ENCODE assay signal across 17 cellular contexts in the genomic region with DNA sequence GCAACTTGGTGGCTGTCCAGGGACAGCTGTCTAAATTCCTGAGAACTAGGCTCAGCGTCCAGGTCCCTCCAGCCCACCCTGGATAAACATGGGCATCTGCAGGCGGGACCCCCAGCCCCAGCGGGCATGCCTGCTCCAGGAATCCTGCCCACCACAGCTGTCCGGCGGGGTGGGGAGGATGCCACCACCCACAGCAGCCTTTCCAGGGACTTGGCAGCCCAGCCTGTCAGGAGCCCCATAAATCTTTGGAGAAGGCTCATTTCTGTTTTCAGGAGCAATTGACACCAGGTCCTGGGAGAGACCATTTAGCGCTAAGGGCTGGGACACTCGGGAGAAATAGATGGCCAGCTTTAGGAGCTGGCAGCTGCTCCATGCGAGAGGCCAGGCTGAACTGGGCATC.
"Had no signal": no experiment of that assay in that cellular context is flagged by ENCODE, and none has a peak within 500 bp of the region (broad histone marks: within the 10 kb centered on the region; RNA-seq: fewer than 3 reads in every experiment).

No MANE protein-coding gene starts in this region.

- DNase-seq: activated B cell treated with CpG ODN at 0.5 μM for 24 hours; activated CD4-positive, alpha-beta T cell treated with anti-CD3 and anti-CD28 coated beads for 48 hours; activated CD8-positive, alpha-beta memory T cell treated with anti-CD3 and anti-CD28 coated beads, Interleukin-2, amount 50 U/mL, for 48 hours; activated CD8-positive, alpha-beta T cell treated with anti-CD3 and anti-CD28 coated beads for 36 hours; activated gamma-delta T cell; activated T-cell treated with anti-CD3 and anti-CD28 coated beads, Interleukin-2, amount 50 U/mL, for 72 hours; amniotic stem cell; left lung; mammary epithelial cell; ovary; spleen; stomach; testis; upper lobe of left lung had no signal

- H3K4me3 Mint-ChIP-seq: activated B cell treated with CpG ODN at 0.5 μM for 24 hours; activated CD8-positive, alpha-beta T cell treated with anti-CD3 and anti-CD28 coated beads for 36 hours; activated naive CD8-positive, alpha-beta T cell; activated T-cell treated with anti-CD3 and anti-CD28 coated beads, Interleukin-2, amount 50 U/mL, for 72 hours had no signal

- H3K27ac Mint-ChIP-seq: activated B cell treated with CpG ODN at 0.5 μM for 24 hours; activated CD8-positive, alpha-beta T cell treated with anti-CD3 and anti-CD28 coated beads for 36 hours; activated naive CD8-positive, alpha-beta T cell; activated T-cell treated with anti-CD3 and anti-CD28 coated beads, Interleukin-2, amount 50 U/mL, for 72 hours; neural progenitor cell had no signal

- ATAC-seq: activated CD8-positive, alpha-beta T cell treated with anti-CD3 and anti-CD28 coated beads for 36 hours; activated T-cell treated with anti-CD3 and anti-CD28 coated beads, Interleukin-2, amount 50 U/mL, for 72 hours; left lung; sciatic nerve had no signal

- H3K9me3 Mint-ChIP-seq: neural progenitor cell had no signal

- H3K36me3 Mint-ChIP-seq: activated naive CD8-positive, alpha-beta T cell; neural progenitor cell had no signal

- H3K4me1 Mint-ChIP-seq: activated B cell treated with CpG ODN at 0.5 μM for 24 hours had no signal
